13 cellular contexts compared by ENCODE assay signal in genomic region chr15:36796161-36796560, GRCh38.
DNase-seq lines count a peak whose midpoint lies in the region; ATAC-seq and TF ChIP-seq lines count a peak whose summit lies in the region.
"Had no signal": no experiment of that assay in that cellular context is flagged by ENCODE, and none has a peak within 500 bp of the region (broad histone marks: within the 10 kb centered on the region; RNA-seq: fewer than 3 reads in every experiment).

No MANE protein-coding gene starts in this region.

- no peak overlapping the region for H2BK15ac ChIP-seq in mesenchymal stem cell (ENCODE audit: low read depth, poor library complexity, severe bottlenecking)

- H3K27me3 ChIP-seq in cardiac muscle cell: no peaks in the 10 kb centered on the region
- no peaks in the 10 kb centered on the region for H3K27me3 ChIP-seq in mesenchymal stem cell (ENCODE audit: control insufficient read depth in 1 of 2, insufficient read depth in 1 of 2, low read length in 2 of 2)
- no peaks in the 10 kb centered on the region for H3K27me3 ChIP-seq in Peyer's patch
- H3K27me3 ChIP-seq: BE2C had no signal

- H2AK5ac ChIP-seq in mesenchymal stem cell (ENCODE audit: low read length, severe bottlenecking): peak overlapping the region; percentile 10

- no peak overlapping the region for H3K4me2 ChIP-seq in mesenchymal stem cell (ENCODE audit: low read length, poor library complexity, severe bottlenecking)

- H3K18ac ChIP-seq in mesenchymal stem cell (ENCODE audit: low read depth in 1 of 2, low read length in 2 of 2): no peak overlapping the region

- no peak overlapping the region for H2BK5ac ChIP-seq in mesenchymal stem cell (ENCODE audit: low read depth, low read length, poor library complexity, severe bottlenecking)

- intact Hi-C loops in Right ventricle myocardium inferior (cut with DNase I): loop anchor here (10.0 kb wide), 1 partner anchor 309 kb away; the partner anchor contains the start of gene MEIS2

- H3K79me1 ChIP-seq in mesenchymal stem cell (replicated peaks; ENCODE audit: low read length, poor library complexity, severe bottlenecking): no peaks in the 10 kb centered on the region

- no peak overlapping the region for H3K4ac ChIP-seq in mesenchymal stem cell (ENCODE audit: low read depth in 1 of 2, low read length in 2 of 2)

- H2BK120ac ChIP-seq in mesenchymal stem cell (ENCODE audit: low read depth, low read length): no peak overlapping the region

- no peak overlapping the region for H3K4me3 ChIP-seq in cardiac muscle cell
- H3K4me3 ChIP-seq in mesenchymal stem cell (ENCODE audit: insufficient read depth in 1 of 2, low read depth in 1 of 2, low read length in 2 of 2): no peak overlapping the region
- no peak overlapping the region for H3K4me3 ChIP-seq in Peyer's patch

- H4K91ac ChIP-seq in mesenchymal stem cell (ENCODE audit: low read length): no peak overlapping the region

- H4K8ac ChIP-seq in mesenchymal stem cell (ENCODE audit: low read length): no peak overlapping the region

- H3K36me3 ChIP-seq in cardiac muscle cell (no peaks in the 10 kb centered on the region), mesenchymal stem cell (ENCODE audit: control insufficient read depth in 1 of 2, insufficient read depth in 2 of 2, low read depth in 1 of 2, low read length in 2 of 2) (peaks cover 0 to 11% of the 10 kb centered on the region in 2 experiments), Peyer's patch (no peaks in the 10 kb centered on the region)
- H3K36me3 ChIP-seq: BE2C had no signal

- no peak overlapping the region for H2AFZ ChIP-seq in mesenchymal stem cell (ENCODE audit: low read depth, low read length)

- H3K9ac ChIP-seq in mesenchymal stem cell (ENCODE audit: low read length): no peak overlapping the region

- H3K9me3 ChIP-seq in cardiac muscle cell (ENCODE audit: low read depth) (no peaks in the 10 kb centered on the region), mesenchymal stem cell (ENCODE audit: control insufficient read depth, low read length) (no peaks in the 10 kb centered on the region), Peyer's patch (no peaks in the 10 kb centered on the region)
- H3K9me3 ChIP-seq: BE2C, Caco-2 had no signal

- TF ChIP-seq POLR2A in Peyer's patch (IDR thresholded peaks at IDR 0.05): no peak

- WGBS in mesenchymal stem cell: 96% methylated on average over 2 of the region's 2 CpGs

- H3K27ac ChIP-seq in cardiac muscle cell (peak overlapping the region; percentile 35), mesenchymal stem cell (ENCODE audit: low read length, poor library complexity, severe bottlenecking) (no peak overlapping the region), Peyer's patch (no peak overlapping the region)
- H3K27ac ChIP-seq: 22Rv1, C4-2B had no signal

- H3K4me1 ChIP-seq in cardiac muscle cell (ENCODE audit: low read depth): peaks cover 51% of the 10 kb centered on the region
- peaks cover 9% of the 10 kb centered on the region for H3K4me1 ChIP-seq in mesenchymal stem cell (ENCODE audit: control insufficient read depth, insufficient read depth, low read depth, low read length)
- H3K4me1 ChIP-seq in Peyer's patch: no peaks in the 10 kb centered on the region
- H3K4me1 ChIP-seq: BE2C had no signal

- TF ChIP-seq CTCF in cardiac muscle cell (IDR thresholded peaks at IDR 0.05; ENCODE audit: low read depth, low read length): no peak
- no peak for TF ChIP-seq CTCF in Peyer's patch (IDR thresholded peaks at IDR 0.05)

- H2BK12ac ChIP-seq in mesenchymal stem cell (ENCODE audit: low read length in 2 of 2): no peak overlapping the region

- DNase-seq in cardiac muscle cell (ENCODE audit: low read depth in 1 of 2, low spot score in 1 of 2) (no peak), Right ventricle myocardium inferior (ENCODE audit: missing footprints) (no peak), M059J (ENCODE audit: low read depth) (peak; percentile 39), mesenchymal stem cell (no peak), Peyer's patch (no peak), AML-193 (lab: John Stamatoyannopoulos, UW) (no peak)
- DNase-seq in stimulated activated CD4-positive, alpha-beta T cell treated with anti-CD3 and anti-CD28 coated beads, Interleukin-15, amount 100 ng/mL, for 24 hours: no peak
- DNase-seq: BE2C; Caco-2; CD4-positive, alpha-beta T cell; H9 had no signal

- no peak overlapping the region for H3K23ac ChIP-seq in mesenchymal stem cell (ENCODE audit: low read length in 2 of 2)

- no peak overlapping the region for H3K14ac ChIP-seq in mesenchymal stem cell (ENCODE audit: low read length in 2 of 2)

- no peak for ATAC-seq in Right ventricle myocardium inferior
